ENCODE assay signal across 31 cellular contexts in the genomic region with DNA sequence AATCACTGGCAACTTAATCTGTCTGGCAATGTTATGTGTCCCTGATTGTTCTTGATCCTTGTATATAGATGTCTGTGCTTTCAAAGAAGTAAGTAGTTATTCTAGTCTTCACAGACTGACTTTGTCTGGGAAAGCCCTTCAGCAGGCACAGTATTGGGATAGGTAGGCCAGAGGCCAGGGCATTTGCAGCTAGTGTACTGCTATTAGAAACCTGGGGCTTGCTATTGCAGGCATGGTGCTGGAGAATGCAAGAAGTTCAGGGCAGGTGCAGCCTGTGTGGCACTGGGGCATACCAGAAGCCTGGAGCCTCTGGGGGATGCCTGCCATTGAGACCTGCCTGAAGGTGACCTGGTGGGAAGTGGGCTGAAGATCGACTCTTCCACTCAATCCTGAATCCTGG.
DNase-seq lines count a peak whose midpoint lies in the region; ATAC-seq, FAIRE-seq and TF ChIP-seq lines count a peak whose summit lies in the region.
"Had no signal": no experiment of that assay in that cellular context is flagged by ENCODE, and none has a peak within 500 bp of the region (broad histone marks: within the 10 kb centered on the region; RNA-seq: fewer than 3 reads in every experiment).

No MANE protein-coding gene starts in this region.

- H3K27me3 Mint-ChIP-seq in stimulated activated naive CD8-positive, alpha-beta T cell treated with anti-CD3 and anti-CD28 coated beads, Interleukin-15, Interleukin-2, amounts not matched to agents 100 ng/mL and 50 ng/mL, for 24 hours, result peaks cover 4% of the 10 kb centered on the region
- no peaks in the 10 kb centered on the region for H3K27me3 Mint-ChIP-seq in stimulated activated naive CD8-positive, alpha-beta T cell treated with anti-CD3 and anti-CD28 coated beads, Interleukin-15, amount 100 ng/mL, for 72 hours
- H3K27me3 Mint-ChIP-seq in stimulated activated memory B cell treated with anti-CD40 and anti-IgM and Interleukin-4, amounts not matched to agents 10 μg/mL and 1 μg/mL and 100 μg/mL, for 72 hours, result no peaks in the 10 kb centered on the region
- H3K27me3 Mint-ChIP-seq: activated CD4-positive, alpha-beta memory T cell treated with anti-CD3 and anti-CD28 coated beads, Interleukin-2, amount 10 ng/mL, durations not matched to agents 7 days and 5 days; activated naive CD8-positive, alpha-beta T cell treated with anti-CD3 and anti-CD28 coated beads, Interleukin-2, amount 10 ng/mL, durations not matched to agents 7 days and 5 days; CD8-positive, alpha-beta memory T cell; central memory CD8-positive, alpha-beta T cell had no signal

- H3K4me3 Mint-ChIP-seq in stimulated activated naive CD8-positive, alpha-beta T cell treated with anti-CD3 and anti-CD28 coated beads, Interleukin-15, Interleukin-2, amounts not matched to agents 100 ng/mL and 50 ng/mL, for 24 hours, result no peak overlapping the region
- no peak overlapping the region for H3K4me3 Mint-ChIP-seq in stimulated activated naive CD8-positive, alpha-beta T cell treated with anti-CD3 and anti-CD28 coated beads, Interleukin-15, amount 100 ng/mL, for 72 hours
- no peak overlapping the region for H3K4me3 Mint-ChIP-seq in stimulated activated memory B cell treated with anti-CD40 and anti-IgM and Interleukin-4, amounts not matched to agents 10 μg/mL and 1 μg/mL and 100 μg/mL, for 72 hours
- H3K4me3 Mint-ChIP-seq: activated CD4-positive, alpha-beta memory T cell treated with anti-CD3 and anti-CD28 coated beads, Interleukin-2, amount 10 ng/mL, durations not matched to agents 7 days and 5 days; activated naive CD8-positive, alpha-beta T cell treated with anti-CD3 and anti-CD28 coated beads, Interleukin-2, amount 10 ng/mL, durations not matched to agents 7 days and 5 days; central memory CD8-positive, alpha-beta T cell; naive thymus-derived CD8-positive, alpha-beta T cell had no signal

- no peaks in the 10 kb centered on the region for H3K4me1 ChIP-seq in GM12878 (ENCODE audit: control insufficient read depth, insufficient read depth, low read length)
- H3K4me1 ChIP-seq in testis, result no peaks in the 10 kb centered on the region
- H3K4me1 ChIP-seq: upper lobe of left lung had no signal

- no peak for TF ChIP-seq RAD21 in GM12878 (IDR thresholded peaks at IDR 0.05; ENCODE audit: insufficient read depth, low read depth, low read length)

- no peaks in the 10 kb centered on the region; the same call in 2 of the 3 replicates for H3K9me3 ChIP-seq in GM12878 (replicated peaks; ENCODE audit: control insufficient read depth, insufficient read depth, low read length)
- H3K9me3 ChIP-seq in testis, result no peaks in the 10 kb centered on the region
- H3K9me3 ChIP-seq: sigmoid colon, upper lobe of left lung had no signal

- POLR2A ChIA-PET in GM12878 (lab: Charles Lee), result no interaction called here

- no peak overlapping the region for H3K27ac ChIP-seq in GM12878 (ENCODE audit: control insufficient read depth, insufficient read depth)
- no peak overlapping the region for H3K27ac ChIP-seq in testis
- H3K27ac ChIP-seq: HL-60, KMS-11, sigmoid colon, upper lobe of left lung had no signal

- no peak for DNase-seq in stimulated activated naive CD8-positive, alpha-beta T cell treated with anti-CD3 and anti-CD28 coated beads, Interleukin-15, amount 100 ng/mL, for 72 hours
- DNase-seq in GM12878 (ENCODE audit: low read depth, low spot score) (no peak), testis (no peak), germinal center (ENCODE audit: low spot score) (no peak)
- DNase-seq: activated CD4-positive, alpha-beta memory T cell treated with anti-CD3 and anti-CD28 coated beads, Interleukin-2, amount 10 ng/mL, durations not matched to agents 7 days and 5 days; activated CD4-positive, CD25-positive, alpha-beta regulatory T cell treated with anti-CD3 and anti-CD28 coated beads, Interleukin-2, amount 50 U/mL, for 72 hours; activated CD8-positive, alpha-beta memory T cell treated with anti-CD3 and anti-CD28 coated beads, Interleukin-2, amount 50 U/mL, for 4 hours; activated effector memory CD4-positive, alpha-beta T cell treated with Interleukin-2 at 50 U/mL for 16 hours; activated naive CD8-positive, alpha-beta T cell treated with anti-CD3 and anti-CD28 coated beads, Interleukin-2, amount 10 ng/mL, durations not matched to agents 7 days and 5 days; CD8-positive, alpha-beta memory T cell; head of caudate nucleus; islet precursor cell; left ventricle myocardium superior; MM.1S; naive thymus-derived CD8-positive, alpha-beta T cell; NCI-H1105 treated with DMSO at 0.1 percent for 48 hours; NCI-H1930; NCI-H524; NK-92 treated with Interleukin-12 subunit alpha and Interleukin-12 subunit beta, amount 100 ng/mL, for 24 hours; occipital lobe; SHP77; sigmoid colon; stimulated activated CD4-positive, alpha-beta T cell treated with anti-CD3 and anti-CD28 coated beads, Interleukin-4, amount 100 ng/mL, for 4 hours; upper lobe of left lung had no signal

- ATAC-seq in stimulated activated naive CD8-positive, alpha-beta T cell treated with anti-CD3 and anti-CD28 coated beads, Interleukin-15, amount 100 ng/mL, for 72 hours, result no peak
- peak; percentile 21 for ATAC-seq in HG03139 (IDR thresholded peaks at IDR 0.05; ENCODE audit: unreplicated experiment)
- ATAC-seq in GM12878, result peak; percentile 27
- peak; percentile 45 for ATAC-seq in stimulated activated memory B cell treated with anti-CD40 and anti-IgM and Interleukin-4, amounts not matched to agents 10 μg/mL and 1 μg/mL and 100 μg/mL, for 72 hours
- ATAC-seq in HG03159 (IDR thresholded peaks at IDR 0.05; ENCODE audit: unreplicated experiment), result no peak
- ATAC-seq: left ventricle myocardium superior; naive thymus-derived CD8-positive, alpha-beta T cell had no signal

- peaks cover 60% of the 10 kb centered on the region for H3K4me1 Mint-ChIP-seq in stimulated activated naive CD8-positive, alpha-beta T cell treated with anti-CD3 and anti-CD28 coated beads, Interleukin-15, Interleukin-2, amounts not matched to agents 100 ng/mL and 50 ng/mL, for 24 hours (ENCODE audit: low read depth)
- peaks cover 15% of the 10 kb centered on the region for H3K4me1 Mint-ChIP-seq in stimulated activated naive CD8-positive, alpha-beta T cell treated with anti-CD3 and anti-CD28 coated beads, Interleukin-15, amount 100 ng/mL, for 72 hours
- H3K4me1 Mint-ChIP-seq in stimulated activated memory B cell treated with anti-CD40 and anti-IgM and Interleukin-4, amounts not matched to agents 10 μg/mL and 1 μg/mL and 100 μg/mL, for 72 hours, result peaks cover 12% of the 10 kb centered on the region
- H3K4me1 Mint-ChIP-seq: CD8-positive, alpha-beta memory T cell; central memory CD8-positive, alpha-beta T cell; naive thymus-derived CD8-positive, alpha-beta T cell had no signal

- H3K79me2 ChIP-seq in GM12878 (ENCODE audit: control insufficient read depth, insufficient read depth, low read length), result no peaks in the 10 kb centered on the region

- FAIRE-seq in GM12878 (lab: Jason Lieb, UNC), result no peak

- no peaks in the 10 kb centered on the region for H3K9me3 Mint-ChIP-seq in stimulated activated naive CD8-positive, alpha-beta T cell treated with anti-CD3 and anti-CD28 coated beads, Interleukin-15, Interleukin-2, amounts not matched to agents 100 ng/mL and 50 ng/mL, for 24 hours
- H3K9me3 Mint-ChIP-seq in stimulated activated naive CD8-positive, alpha-beta T cell treated with anti-CD3 and anti-CD28 coated beads, Interleukin-15, amount 100 ng/mL, for 72 hours, result no peaks in the 10 kb centered on the region
- H3K9me3 Mint-ChIP-seq in stimulated activated memory B cell treated with anti-CD40 and anti-IgM and Interleukin-4, amounts not matched to agents 10 μg/mL and 1 μg/mL and 100 μg/mL, for 72 hours, result peaks cover 3% of the 10 kb centered on the region
- H3K9me3 Mint-ChIP-seq: central memory CD8-positive, alpha-beta T cell had no signal

- no TSS peak for BruUV-seq in GM12878 (replicated peaks; lab: Mats Ljungman, UMichigan)

- WGBS in GM12878 (ENCODE audit: insufficient coverage, insufficient replicate concordance, low lambda C conversion rate, missing lambda C conversion rate), result 44% methylated on average over 1 of the region's 1 CpG
- WGBS in testis, 2 donors, result 100% methylated on average over 1 of the region's 1 CpG; no CpG with 5 or more reads in 1 of the 2 donors

- no peak overlapping the region for H3K4me2 ChIP-seq in GM12878 (ENCODE audit: control insufficient read depth, insufficient read depth)
- H3K4me2 ChIP-seq: KMS-11 had no signal

- TF ChIP-seq POLR2A in GM12878 (IDR thresholded peaks at IDR 0.05; ENCODE audit: low read depth, low read length) (no peak), testis (IDR thresholded peaks at IDR 0.05) (no peak)

- TF ChIP-seq CTCF in GM12878 (IDR thresholded peaks at IDR 0.05 in 2 of 3, conservative IDR thresholded peaks at IDR 0.05 in 1 of 3; ENCODE audit: control insufficient read depth in 2 of 3, extremely low read depth in 1 of 3, insufficient read depth in 1 of 3, low read depth in 3 of 3, low read length in 3 of 3), result no peak
- TF ChIP-seq CTCF in testis (IDR thresholded peaks at IDR 0.05), result no peak

- H3K4me3 ChIP-seq in GM12878 (no peak overlapping the region), testis (no peak overlapping the region)
- H3K4me3 ChIP-seq: sigmoid colon, upper lobe of left lung had no signal

- in situ Hi-C loops in GM12878 (cut with MboI), result no loop called here

- no peaks in the 10 kb centered on the region for H3K36me3 ChIP-seq in GM12878 (ENCODE audit: control insufficient read depth in 2 of 2, insufficient read depth in 2 of 2, low read length in 1 of 2)
- no peaks in the 10 kb centered on the region for H3K36me3 ChIP-seq in testis (ENCODE audit: low read depth, missing control alignments)
- H3K36me3 ChIP-seq: sigmoid colon, upper lobe of left lung had no signal

- H3K27ac Mint-ChIP-seq in stimulated activated naive CD8-positive, alpha-beta T cell treated with anti-CD3 and anti-CD28 coated beads, Interleukin-15, Interleukin-2, amounts not matched to agents 100 ng/mL and 50 ng/mL, for 24 hours, result peak overlapping the region; percentile 92
- H3K27ac Mint-ChIP-seq in stimulated activated naive CD8-positive, alpha-beta T cell treated with anti-CD3 and anti-CD28 coated beads, Interleukin-15, amount 100 ng/mL, for 72 hours, result no peak overlapping the region
- no peak overlapping the region for H3K27ac Mint-ChIP-seq in stimulated activated memory B cell treated with anti-CD40 and anti-IgM and Interleukin-4, amounts not matched to agents 10 μg/mL and 1 μg/mL and 100 μg/mL, for 72 hours
- H3K27ac Mint-ChIP-seq: activated CD4-positive, alpha-beta memory T cell treated with anti-CD3 and anti-CD28 coated beads, Interleukin-2, amount 10 ng/mL, durations not matched to agents 7 days and 5 days; activated naive CD8-positive, alpha-beta T cell treated with anti-CD3 and anti-CD28 coated beads, Interleukin-2, amount 10 ng/mL, durations not matched to agents 7 days and 5 days; naive thymus-derived CD8-positive, alpha-beta T cell had no signal

- SMC1A ChIA-PET in GM12878 (lab: Charles Lee; ENCODE audit: uncharacterized antibody, unreplicated experiment), result interaction anchor here (0.9 to 2.4 kb wide), 5 partner anchors 10 to 107 kb away, joined by 3 to 17 read pairs (median 5); no protein-coding TSS in a partner anchor

- TF ChIP-seq EP300 in GM12878 (IDR thresholded peaks at IDR 0.05; ENCODE audit: borderline replicate concordance in 1 of 2, control insufficient read depth in 1 of 2, low read depth in 2 of 2, low read length in 2 of 2), result no peak

- no peak overlapping the region for H2AFZ ChIP-seq in GM12878 (ENCODE audit: control insufficient read depth, low read depth, low read length)

- RAD21 ChIA-PET in GM12878 (lab: Charles Lee; ENCODE audit: unreplicated experiment), result interaction anchor here (2.3 kb wide), 1 partner anchor 62 kb away, joined by 17 read pairs; no protein-coding TSS in a partner anchor

- CTCF ChIA-PET in GM12878 (lab: Yijun Ruan, JAX), result interaction anchor here (0.7 to 1.2 kb wide), 2 partner anchors 25 to 169 kb away, joined by 3 to 4 read pairs; no protein-coding TSS in a partner anchor

- intact Hi-C loops in GM12878 (cut with micrococcal nuclease; ENCODE audit: unreplicated experiment) (no loop called here), testis (cut with DNase I; ENCODE audit: low total_unique reads) (no loop called here)

- H3K27me3 ChIP-seq in GM12878 (replicated peaks in 1 of 2; ENCODE audit: control insufficient read depth in 2 of 2, insufficient read depth in 2 of 2, low read length in 1 of 2) (no peaks in the 10 kb centered on the region), testis (no peaks in the 10 kb centered on the region)
- H3K27me3 ChIP-seq: sigmoid colon, upper lobe of left lung had no signal

- no peaks in the 10 kb centered on the region for H3K36me3 Mint-ChIP-seq in stimulated activated naive CD8-positive, alpha-beta T cell treated with anti-CD3 and anti-CD28 coated beads, Interleukin-15, Interleukin-2, amounts not matched to agents 100 ng/mL and 50 ng/mL, for 24 hours (ENCODE audit: low read depth)
- no peaks in the 10 kb centered on the region for H3K36me3 Mint-ChIP-seq in stimulated activated memory B cell treated with anti-CD40 and anti-IgM and Interleukin-4, amounts not matched to agents 10 μg/mL and 1 μg/mL and 100 μg/mL, for 72 hours
- H3K36me3 Mint-ChIP-seq: activated naive CD8-positive, alpha-beta T cell treated with anti-CD3 and anti-CD28 coated beads, Interleukin-2, amount 10 ng/mL, durations not matched to agents 7 days and 5 days; CD8-positive, alpha-beta memory T cell; naive thymus-derived CD8-positive, alpha-beta T cell had no signal

- H4K20me1 ChIP-seq in GM12878 (ENCODE audit: control insufficient read depth, insufficient read depth), result no peaks in the 10 kb centered on the region

- no peak overlapping the region for H3K9ac ChIP-seq in GM12878 (ENCODE audit: control insufficient read depth, insufficient read depth, low read length)
- H3K9ac ChIP-seq: KMS-11 had no signal

Comparison
In these comparisons a context has a peak if more than half of its experiments do, and no peak if none do; other contexts are left out.
1. ATAC-seq: peak in HG03139 (single experiment), GM12878 (single experiment) and stimulated activated memory B cell treated with anti-CD40 and anti-IgM and Interleukin-4, amounts not matched to agents 10 μg/mL and 1 μg/mL and 100 μg/mL, for 72 hours (single experiment); none in stimulated activated naive CD8-positive, alpha-beta T cell treated with anti-CD3 and anti-CD28 coated beads, Interleukin-15, amount 100 ng/mL, for 72 hours (single experiment) and HG03159 (single experiment).